36 cellular contexts compared by ENCODE assay signal in genomic region chr11:39772525-39773137, GRCh38.
"Had no signal": no experiment of that assay in that cellular context is flagged by ENCODE, and none has a peak within 500 bp of the region (broad histone marks: within the 10 kb centered on the region; RNA-seq: fewer than 3 reads in every experiment).

No MANE protein-coding gene starts in this region.

- ATAC-seq: activated CD4-positive, alpha-beta T cell treated with anti-CD3 and anti-CD28 coated beads for 36 hours; activated CD4-positive, CD25-positive, alpha-beta regulatory T cell treated with anti-CD3 and anti-CD28 coated beads, Interleukin-2, amount 50 U/mL, for 24 hours; activated CD8-positive, alpha-beta memory T cell treated with anti-CD3 and anti-CD28 coated beads, Interleukin-2, amount 10 ng/mL, durations not matched to agents 7 days and 5 days; activated T-helper 17 cell treated with anti-CD3 and anti-CD28 coated beads, Interleukin-2, amount 50 U/mL, for 72 hours; Right ventricle myocardium inferior; SK-N-SH treated with all-trans-retinoic acid at 6 μM for 48 hours; WTC11 had no signal

- H3K27ac ChIP-seq: cardiac muscle cell, KMS-11, PC-9, RWPE1 had no signal

- H3K36me3 Mint-ChIP-seq: activated CD4-positive, alpha-beta memory T cell treated with anti-CD3 and anti-CD28 coated beads for 36 hours; activated CD8-positive, alpha-beta memory T cell treated with anti-CD3 and anti-CD28 coated beads, Interleukin-2, amount 10 ng/mL, durations not matched to agents 7 days and 5 days; activated naive CD8-positive, alpha-beta T cell treated with anti-CD3 and anti-CD28 coated beads for 36 hours had no signal

- H3K9me3 Mint-ChIP-seq: activated naive CD8-positive, alpha-beta T cell treated with anti-CD3 and anti-CD28 coated beads for 36 hours had no signal

- H3K27ac Mint-ChIP-seq: activated CD4-positive, alpha-beta memory T cell treated with anti-CD3 and anti-CD28 coated beads for 36 hours; activated CD4-positive, alpha-beta T cell treated with anti-CD3 and anti-CD28 coated beads for 36 hours; activated CD8-positive, alpha-beta memory T cell treated with anti-CD3 and anti-CD28 coated beads, Interleukin-2, amount 10 ng/mL, durations not matched to agents 7 days and 5 days; activated naive CD8-positive, alpha-beta T cell treated with anti-CD3 and anti-CD28 coated beads for 36 hours; activated T-helper 17 cell treated with anti-CD3 and anti-CD28 coated beads, Interleukin-2, amount 50 U/mL, for 72 hours; WTC11 had no signal

- H3K4me3 ChIP-seq: cardiac muscle cell, PC-9 had no signal

- H3K4me1 Mint-ChIP-seq: activated CD4-positive, alpha-beta T cell treated with anti-CD3 and anti-CD28 coated beads for 36 hours; activated CD8-positive, alpha-beta memory T cell treated with anti-CD3 and anti-CD28 coated beads, Interleukin-2, amount 10 ng/mL, durations not matched to agents 7 days and 5 days; activated naive CD8-positive, alpha-beta T cell treated with anti-CD3 and anti-CD28 coated beads for 36 hours; activated T-helper 17 cell treated with anti-CD3 and anti-CD28 coated beads, Interleukin-2, amount 50 U/mL, for 72 hours; central memory CD8-positive, alpha-beta T cell; WTC11 had no signal

- DNase-seq: activated CD4-positive, alpha-beta memory T cell treated with anti-CD3 and anti-CD28 coated beads for 36 hours; activated CD4-positive, alpha-beta T cell treated with anti-CD3 and anti-CD28 coated beads for 36 hours; activated CD4-positive, alpha-beta T cell treated with anti-CD3 and anti-CD28 coated beads, Interleukin-2, amount 50 U/mL, for 1 hour; activated CD8-positive, alpha-beta memory T cell treated with anti-CD3 and anti-CD28 coated beads for 24 hours; activated CD8-positive, alpha-beta memory T cell treated with anti-CD3 and anti-CD28 coated beads, Interleukin-2, amount 10 ng/mL, durations not matched to agents 7 days and 5 days; activated CD8-positive, alpha-beta memory T cell treated with anti-CD3 and anti-CD28 coated beads, Interleukin-2, amount 50 U/mL, for 48 hours; activated effector memory CD4-positive, alpha-beta T cell treated with anti-CD3 and anti-CD28 coated beads, Interleukin-2, amount 50 U/mL, for 16 hours; activated naive CD4-positive, alpha-beta T cell; activated naive CD4-positive, alpha-beta T cell treated with anti-CD3 and anti-CD28 coated beads, Interleukin-2, amount 50 U/mL, for 16 hours; activated naive CD8-positive, alpha-beta T cell treated with anti-CD3 and anti-CD28 coated beads for 36 hours; activated T-cell treated with anti-CD3 and anti-CD28 coated beads, Interleukin-2, amount 50 U/mL, for 48 hours; amniotic stem cell; aorta; NCI-H1092 treated with DMSO at 0.1 percent for 48 hours; NCI-H1417; NCI-H146; NCI-H187; NCI-H2029 treated with DMSO at 0.1 percent for 48 hours; NCI-H2107; NCI-H2171; NCI-H510A; NCI-H526; NCI-H748 treated with DMSO at 0.1 percent for 48 hours; NK-92 treated with Interleukin-12 subunit alpha and Interleukin-12 subunit beta, amount 100 ng/mL, for 24 hours; PC-9; SIG-M5; T1000 had no signal

- H3K36me3 ChIP-seq: cardiac muscle cell had no signal

- H3K4me3 Mint-ChIP-seq: activated CD4-positive, alpha-beta memory T cell treated with anti-CD3 and anti-CD28 coated beads for 36 hours; activated CD4-positive, alpha-beta T cell treated with anti-CD3 and anti-CD28 coated beads for 36 hours; activated CD8-positive, alpha-beta memory T cell treated with anti-CD3 and anti-CD28 coated beads, Interleukin-2, amount 10 ng/mL, durations not matched to agents 7 days and 5 days; activated naive CD8-positive, alpha-beta T cell treated with anti-CD3 and anti-CD28 coated beads for 36 hours; activated T-helper 17 cell treated with anti-CD3 and anti-CD28 coated beads, Interleukin-2, amount 50 U/mL, for 72 hours; central memory CD8-positive, alpha-beta T cell; WTC11 had no signal

- H3K27me3 Mint-ChIP-seq: activated CD4-positive, alpha-beta memory T cell treated with anti-CD3 and anti-CD28 coated beads for 36 hours; activated CD4-positive, alpha-beta T cell treated with anti-CD3 and anti-CD28 coated beads for 36 hours; activated CD8-positive, alpha-beta memory T cell treated with anti-CD3 and anti-CD28 coated beads, Interleukin-2, amount 10 ng/mL, durations not matched to agents 7 days and 5 days; activated naive CD8-positive, alpha-beta T cell treated with anti-CD3 and anti-CD28 coated beads for 36 hours; activated T-helper 17 cell treated with anti-CD3 and anti-CD28 coated beads, Interleukin-2, amount 50 U/mL, for 72 hours; central memory CD8-positive, alpha-beta T cell had no signal

- H3K27me3 ChIP-seq: cardiac muscle cell had no signal
